ENCODE assay signal across 12 cellular contexts in the genomic region with DNA sequence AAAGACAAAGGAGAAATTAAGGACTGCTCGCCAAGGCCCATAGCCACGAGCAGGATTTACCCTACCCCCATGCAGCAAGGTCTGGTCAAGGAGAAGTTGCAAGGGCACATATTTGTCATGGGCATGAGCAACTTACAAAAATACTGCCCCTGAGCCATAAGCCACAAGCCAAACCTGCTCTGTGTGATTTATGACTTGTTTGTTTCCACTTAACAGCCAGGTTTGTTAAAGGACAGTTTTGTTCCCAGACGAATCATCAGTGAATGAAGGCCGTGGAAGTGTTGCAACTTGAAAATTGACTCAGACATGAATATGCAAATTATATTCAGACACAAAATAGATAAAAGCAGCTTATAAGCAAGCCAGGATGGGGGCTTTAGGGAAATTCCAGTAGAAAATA. TPM values are rescaled to one million over a fixed set of nuclear protein-coding genes. Genes with fewer than 3 reads are reported as not detected.
DNase-seq lines count a peak whose midpoint lies in the region; ATAC-seq, FAIRE-seq and TF ChIP-seq lines count a peak whose summit lies in the region.
"Had no signal": no experiment of that assay in that cellular context is flagged by ENCODE, and none has a peak within 500 bp of the region (broad histone marks: within the 10 kb centered on the region; RNA-seq: fewer than 3 reads in every experiment).

No MANE protein-coding gene starts in this region.

- no peak for TF ChIP-seq EP300 in H1 (IDR thresholded peaks at IDR 0.05; ENCODE audit: borderline replicate concordance in 1 of 2, low read depth in 2 of 2, low read length in 2 of 2)

- no peak overlapping the region for H3K56ac ChIP-seq in H1 (replicated peaks; ENCODE audit: insufficient read length, low read depth, low read length)

- H2BK120ac ChIP-seq in H1 (replicated peaks; ENCODE audit: low read depth, low read length) = no peak overlapping the region

- no peak for FAIRE-seq in H1 (lab: Jason Lieb, UNC)

- no peaks in the 10 kb centered on the region for H3K23me2 ChIP-seq in H1 (ENCODE audit: low read depth, low read length)

- no peak overlapping the region for H3K4ac ChIP-seq in H1 (replicated peaks; ENCODE audit: insufficient read length, low read depth, low read length)

- DNase-seq in SHP77 (lab: John Stamatoyannopoulos, UW) = peak; percentile 18 to 29
- no peak for DNase-seq in SHP77 treated with DMSO at 0.1 percent for 48 hours (lab: John Stamatoyannopoulos, UW)
- peak in 2 of 3 experiments; percentile 61 to 91 for DNase-seq in NCI-H1417 (lab: John Stamatoyannopoulos, UW)
- DNase-seq in H1 (ENCODE audit: low read depth in 1 of 2, low spot score in 2 of 2) = no peak
- DNase-seq in renal cortical epithelial cell (ENCODE audit: low read depth) = peak; percentile 99
- no peak for DNase-seq in GOT3 (lab: John Stamatoyannopoulos, UW)
- no peak for DNase-seq in cerebellar nuclear complex (lab: John Stamatoyannopoulos, UW)
- DNase-seq: mucosa of descending colon, NCI-H1092 treated with DMSO at 0.1 percent for 48 hours had no signal

- no peak overlapping the region for H2BK20ac ChIP-seq in H1 (ENCODE audit: low read length)

- no peak overlapping the region for H2BK5ac ChIP-seq in H1 (ENCODE audit: low read depth, low read length)

- no peaks in the 10 kb centered on the region for H3K79me1 ChIP-seq in H1 (ENCODE audit: low read depth, low read length)

- no peak overlapping the region for H3K23ac ChIP-seq in H1 (ENCODE audit: insufficient read length)

- H3K36me3 ChIP-seq in H1 (ENCODE audit: control insufficient read depth in 2 of 4, insufficient read depth in 4 of 4, low read length in 3 of 4) = no peaks in the 10 kb centered on the region
- H3K36me3 ChIP-seq: breast epithelium had no signal

- H3K27ac ChIP-seq in H1 (ENCODE audit: low read depth, low read length) = no peak overlapping the region

- no peak overlapping the region for H3K4me2 ChIP-seq in H1 (ENCODE audit: insufficient read depth in 1 of 2, low read depth in 2 of 2, low read length in 2 of 2)

- H3K4me3 ChIP-seq in H1 (ENCODE audit: extremely low read depth in 1 of 4, insufficient read depth in 2 of 4, low read depth in 3 of 4, low read length in 4 of 4) = no peak overlapping the region
- H3K4me3 ChIP-seq: breast epithelium, mucosa of descending colon had no signal

- H2BK12ac ChIP-seq in H1 (ENCODE audit: low read depth, low read length) = no peak overlapping the region

- no peak for TF ChIP-seq RAD21 in H1 (IDR thresholded peaks at IDR 0.05 in 1 of 2, conservative IDR thresholded peaks at IDR 0.05 in 1 of 2; ENCODE audit: low read depth in 2 of 2, low read length in 2 of 2)

- no peak overlapping the region for H2BK15ac ChIP-seq in H1 (ENCODE audit: low read length)

- no peak overlapping the region for H4K5ac ChIP-seq in H1 (ENCODE audit: insufficient read length, low read depth, low read length)

- no peaks in the 10 kb centered on the region for H3K27me3 ChIP-seq in H1 (replicated peaks in 1 of 4; ENCODE audit: control insufficient read depth in 3 of 4, extremely low read depth in 1 of 4, insufficient read depth in 3 of 4, low read length in 3 of 4)
- H3K27me3 ChIP-seq: breast epithelium had no signal

- H3K9me3 ChIP-seq in H1 (ENCODE audit: insufficient read depth in 2 of 2, low read depth in 1 of 2, low read length in 1 of 2) = no peaks in the 10 kb centered on the region
- H3K9me3 ChIP-seq: breast epithelium, mucosa of descending colon had no signal

- H3K9ac ChIP-seq in H1 (replicated peaks in 1 of 4; ENCODE audit: extremely low read depth in 1 of 4, low read depth in 3 of 4, low read length in 3 of 4) = no peak overlapping the region

- H4K8ac ChIP-seq in H1 (ENCODE audit: extremely low read depth, insufficient read depth, low read length) = no peak overlapping the region

- H3K14ac ChIP-seq in H1 (ENCODE audit: insufficient read length) = no peak overlapping the region

- CTCF ChIA-PET in H1 (lab: Charles Lee; ENCODE audit: partially characterized antibody) = interaction anchor here (1.8 kb wide), 1 partner anchor 17 kb away, joined by 7 read pairs; no protein-coding TSS in a partner anchor

- no peaks in the 10 kb centered on the region for H3K79me2 ChIP-seq in H1 (ENCODE audit: control insufficient read depth in 1 of 2, insufficient read depth in 2 of 2, low read length in 2 of 2)

- no peak for TF ChIP-seq POLR2A in H1 (IDR thresholded peaks at IDR 0.05; ENCODE audit: control extremely low read depth in 1 of 2, low read depth in 2 of 2, low read length in 2 of 2)

- no peak overlapping the region for H4K91ac ChIP-seq in H1 (replicated peaks; ENCODE audit: insufficient read length, low read length)

- TF ChIP-seq CTCF in H1 (IDR thresholded peaks at IDR 0.05; ENCODE audit: control extremely low read depth in 1 of 3, insufficient read depth in 1 of 3, low read depth in 1 of 3, low read length in 3 of 3) = no peak

- H3K18ac ChIP-seq in H1 (ENCODE audit: extremely low read depth, low read length) = no peak overlapping the region

- ATAC-seq in GM19467 (IDR thresholded peaks at IDR 0.05; ENCODE audit: unreplicated experiment) = no peak
- ATAC-seq: mucosa of descending colon, Right ventricle myocardium inferior had no signal

- H2AFZ ChIP-seq in H1 (ENCODE audit: low read length) = 0 out of 2 replicates have a peak overlapping the region, but pooled peaks have one; percentile 47

- POLR2A ChIA-PET in H1 (lab: Charles Lee; ENCODE audit: partially characterized antibody) = no interaction called here

- H2AK5ac ChIP-seq in H1 (ENCODE audit: low read depth, low read length) = no peak overlapping the region

- H4K20me1 ChIP-seq in H1 (replicated peaks in 1 of 2; ENCODE audit: control insufficient read depth in 1 of 2, insufficient read depth in 2 of 2, low read length in 2 of 2) = no peaks in the 10 kb centered on the region

- H3K4me1 ChIP-seq in H1 (replicated peaks in 1 of 4; ENCODE audit: control insufficient read depth in 3 of 4, insufficient read depth in 4 of 4, low read length in 3 of 4) = no peaks in the 10 kb centered on the region
- H3K4me1 ChIP-seq: breast epithelium had no signal

- 87% methylated on average over 4 of the region's 4 CpGs; no CpG with 5 or more reads in 1 of the 2 experiments for WGBS in H1 (ENCODE audit: extremely low coverage in 1 of 2, insufficient coverage in 1 of 2, insufficient read length in 1 of 2, insufficient replicate concordance in 2 of 2, low coverage in 1 of 2, low lambda C conversion rate in 2 of 2, missing lambda C conversion rate in 1 of 2), 2 experiments

TF ChIP-seq in H1, 55 proteins besides CTCF, POLR2A, EP300 and RAD21:
- TF ChIP-seq, protein P1, sequence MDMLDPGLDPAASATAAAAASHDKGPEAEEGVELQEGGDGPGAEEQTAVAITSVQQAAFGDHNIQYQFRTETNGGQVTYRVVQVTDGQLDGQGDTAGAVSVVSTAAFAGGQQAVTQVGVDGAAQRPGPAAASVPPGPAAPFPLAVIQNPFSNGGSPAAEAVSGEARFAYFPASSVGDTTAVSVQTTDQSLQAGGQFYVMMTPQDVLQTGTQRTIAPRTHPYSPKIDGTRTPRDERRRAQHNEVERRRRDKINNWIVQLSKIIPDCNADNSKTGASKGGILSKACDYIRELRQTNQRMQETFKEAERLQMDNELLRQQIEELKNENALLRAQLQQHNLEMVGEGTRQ (IDR thresholded peaks at IDR 0.05; ENCODE audit: low read length) = no peak
- TF ChIP-seq CBX5 (IDR thresholded peaks at IDR 0.05; ENCODE audit: low read depth, low read length) (no peak), CBX8 (IDR thresholded peaks at IDR 0.05; ENCODE audit: borderline replicate concordance, low read depth, low read length) (no peak), CEBPB (IDR thresholded peaks at IDR 0.05; ENCODE audit: low read depth, low read length) (no peak), SUZ12 (IDR thresholded peaks at IDR 0.05; ENCODE audit: low read length) (no peak), EZH2 (IDR thresholded peaks at IDR 0.05; ENCODE audit: low read depth, low read length, severe bottlenecking) (no peak), RFX5 (IDR thresholded peaks at IDR 0.05; ENCODE audit: borderline replicate concordance, low read depth, low read length) (no peak), SRF (IDR thresholded peaks at IDR 0.05; ENCODE audit: low read depth, low read length) (no peak), BRCA1 (IDR thresholded peaks at IDR 0.05; ENCODE audit: low read depth, low read length) (no peak), MAFK (IDR thresholded peaks at IDR 0.05; ENCODE audit: low read depth, low read length) (no peak)
- TF ChIP-seq, protein P2, sequence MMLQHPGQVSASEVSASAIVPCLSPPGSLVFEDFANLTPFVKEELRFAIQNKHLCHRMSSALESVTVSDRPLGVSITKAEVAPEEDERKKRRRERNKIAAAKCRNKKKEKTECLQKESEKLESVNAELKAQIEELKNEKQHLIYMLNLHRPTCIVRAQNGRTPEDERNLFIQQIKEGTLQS (IDR thresholded peaks at IDR 0.05; ENCODE audit: insufficient read depth, low read depth, low read length) = no peak

RNA-seq across cellular contexts. Expression of a gene that starts 31.3 kb away (rescaled TPM):
- total RNA-seq in H1 (2021; fragmentation: NEBNext Ultra II Directional; extraction: Animal tissue kit (Norgen Biotek cat#: 25700)) = 1.2 and 4.3 TPM in 2 replicates
- polyA plus RNA-seq in H1 (2011; rRNA removed) = 2.4 and 2.7 TPM in 2 replicates
- 2.8 TPM for polyA plus RNA-seq in H1 (2011; cell fraction: cytosol; rRNA removed)
- polyA plus RNA-seq in H1 (2011; cell fraction: nucleus; rRNA removed) = 3.4 TPM
- 0.90 to 1.4 TPM (median 1.3 TPM) in 4 replicates for polyA plus RNA-seq in H1 (2012, experiment 1 of 2)
- polyA plus RNA-seq in H1 (2012, experiment 2 of 2) = 1.9 TPM
- polyA plus RNA-seq in H1 (2013, experiment 1 of 2) = 2.1 TPM
- 2.0 TPM for polyA plus RNA-seq in H1 (2013, experiment 2 of 2)
- polyA minus RNA-seq in H1 (2011; rRNA and poly(A)+ RNA removed) = 2.5 and 3.9 TPM in 2 replicates
- polyA minus RNA-seq in H1 (2011; cell fraction: cytosol; rRNA and poly(A)+ RNA removed) = 2.1 TPM
- 3.2 TPM for polyA minus RNA-seq in H1 (2011; cell fraction: nucleus; rRNA and poly(A)+ RNA removed)
- total RNA-seq in renal cortical epithelial cell = 82.8 and 202 TPM in 2 replicates

RNA-seq across cellular contexts. Expression of a gene that starts 54.6 kb away (rescaled TPM):
- total RNA-seq in H1 (2021; fragmentation: NEBNext Ultra II Directional; extraction: Animal tissue kit (Norgen Biotek cat#: 25700)) = 71.5 and 75.2 TPM in 2 replicates
- 10.2 and 18.1 TPM in 2 replicates for polyA plus RNA-seq in H1 (2011; rRNA removed)
- polyA plus RNA-seq in H1 (2011; cell fraction: cytosol; rRNA removed) = 26.7 TPM
- polyA plus RNA-seq in H1 (2011; cell fraction: nucleus; rRNA removed) = 11.4 TPM
- polyA plus RNA-seq in H1 (2012, experiment 1 of 2) = 26.7 to 57.4 TPM (median 33.7 TPM) in 4 replicates
- polyA plus RNA-seq in H1 (2012, experiment 2 of 2) = 16.7 TPM
- polyA plus RNA-seq in H1 (2013, experiment 1 of 2) = 32.6 TPM
- polyA plus RNA-seq in H1 (2013, experiment 2 of 2) = 32.4 TPM
- polyA minus RNA-seq in H1 (2011; rRNA and poly(A)+ RNA removed) = 20.7 and 22.7 TPM in 2 replicates
- polyA minus RNA-seq in H1 (2011; cell fraction: cytosol; rRNA and poly(A)+ RNA removed) = 22.7 TPM
- 85.0 TPM for polyA minus RNA-seq in H1 (2011; cell fraction: nucleus; rRNA and poly(A)+ RNA removed)
- total RNA-seq in renal cortical epithelial cell = 68.0 and 68.9 TPM in 2 replicates

Comparison
In these comparisons a context has a peak if more than half of its experiments do, and no peak if none do; other contexts are left out.
1. DNase-seq: peak in SHP77 (2 of 2), NCI-H1417 (2 of 3) and renal cortical epithelial cell (single experiment); none in SHP77 treated with DMSO at 0.1 percent for 48 hours (single experiment), H1 (0 of 2), GOT3 (single experiment) and cerebellar nuclear complex (0 of 2).
2. RNA of a gene that starts 31.3 kb away (total RNA-seq): 82.8 to 202 TPM in renal cortical epithelial cell; 1.2 to 4.3 TPM in H1; every median in the first group is over 10 times any median in the second.